In genomic region chr2:126687086-126687485, GRCh38 we compare ENCODE assay signal across 27 cellular contexts. TPM values are rescaled to one million over a fixed set of nuclear protein-coding genes. Genes with fewer than 3 reads are reported as not detected.
"Had no signal": no experiment of that assay in that cellular context is flagged by ENCODE, and none has a peak within 500 bp of the region (broad histone marks: within the 10 kb centered on the region; RNA-seq: fewer than 3 reads in every experiment).

No MANE protein-coding gene starts in this region.

- ATAC-seq: activated CD8-positive, alpha-beta T cell treated with anti-CD3 and anti-CD28 coated beads for 36 hours; left colon; naive thymus-derived CD4-positive, alpha-beta T cell; right lobe of liver; stimulated activated effector memory CD8-positive, alpha-beta T cell treated with anti-CD3 and anti-CD28 coated beads, Interleukin-12 subunit alpha, Interleukin-12 subunit beta, amount 100 ng/mL, for 72 hours; WTC11 had no signal

- H3K4me2 ChIP-seq: hepatocyte had no signal

- H3K4me1 ChIP-seq: right lobe of liver, uterus had no signal

- H3K79me2 ChIP-seq: hepatocyte had no signal

- H2AFZ ChIP-seq: hepatocyte had no signal

- H3K27me3 Mint-ChIP-seq: activated CD4-positive, alpha-beta T cell treated with anti-CD3 and anti-CD28 coated beads, Interleukin-2, amount 10 ng/mL, durations not matched to agents 7 days and 5 days; activated CD8-positive, alpha-beta T cell treated with anti-CD3 and anti-CD28 coated beads for 36 hours; activated naive CD8-positive, alpha-beta T cell; memory B cell; naive thymus-derived CD4-positive, alpha-beta T cell; stimulated activated naive CD8-positive, alpha-beta T cell treated with anti-CD3 and anti-CD28 coated beads, Interleukin-15, Interleukin-2, amounts not matched to agents 100 ng/mL and 50 ng/mL, for 24 hours; type B pancreatic cell had no signal

- H3K9me3 Mint-ChIP-seq: neural crest cell, type B pancreatic cell had no signal

- H3K4me3 Mint-ChIP-seq: activated CD4-positive, alpha-beta T cell treated with anti-CD3 and anti-CD28 coated beads, Interleukin-2, amount 10 ng/mL, durations not matched to agents 7 days and 5 days; activated CD8-positive, alpha-beta T cell treated with anti-CD3 and anti-CD28 coated beads for 36 hours; activated naive CD8-positive, alpha-beta T cell; memory B cell; naive thymus-derived CD4-positive, alpha-beta T cell; neural crest cell; stimulated activated effector memory CD8-positive, alpha-beta T cell treated with anti-CD3 and anti-CD28 coated beads, Interleukin-12 subunit alpha, Interleukin-12 subunit beta, amount 100 ng/mL, for 72 hours; stimulated activated naive CD8-positive, alpha-beta T cell treated with anti-CD3 and anti-CD28 coated beads, Interleukin-15, Interleukin-2, amounts not matched to agents 100 ng/mL and 50 ng/mL, for 24 hours; type B pancreatic cell; WTC11 had no signal

- H3K4me3 ChIP-seq: esophagus muscularis mucosa, hepatocyte, right lobe of liver, thoracic aorta, uterus had no signal

- H3K36me3 ChIP-seq: right lobe of liver, uterus had no signal

- H3K27me3 ChIP-seq: esophagus muscularis mucosa, hepatocyte, right lobe of liver, uterus had no signal

- H3K27ac Mint-ChIP-seq: activated CD4-positive, alpha-beta T cell treated with anti-CD3 and anti-CD28 coated beads, Interleukin-2, amount 10 ng/mL, durations not matched to agents 7 days and 5 days; activated CD8-positive, alpha-beta T cell treated with anti-CD3 and anti-CD28 coated beads for 36 hours; activated naive CD8-positive, alpha-beta T cell; memory B cell; stimulated activated naive CD8-positive, alpha-beta T cell treated with anti-CD3 and anti-CD28 coated beads, Interleukin-15, Interleukin-2, amounts not matched to agents 100 ng/mL and 50 ng/mL, for 24 hours; type B pancreatic cell; WTC11 had no signal

- H3K4me1 Mint-ChIP-seq: memory B cell, neural crest cell had no signal

- DNase-seq: activated CD4-positive, alpha-beta T cell treated with anti-CD3 and anti-CD28 coated beads for 1 hour; activated CD4-positive, alpha-beta T cell treated with anti-CD3 and anti-CD28 coated beads, Interleukin-2, amount 10 ng/mL, durations not matched to agents 7 days and 5 days; activated CD8-positive, alpha-beta T cell treated with anti-CD3 and anti-CD28 coated beads for 36 hours; activated naive CD4-positive, alpha-beta T cell; activated T-cell treated with anti-CD3 and anti-CD28 coated beads, Interleukin-2, amount 50 U/mL, for 48 hours; anterior cingulate cortex; dermis blood vessel endothelial cell; effector CD4-positive, alpha-beta T cell; left colon; midbrain; naive thymus-derived CD4-positive, alpha-beta T cell; right lobe of liver; small intestine; stimulated activated CD4-positive, alpha-beta T cell treated with anti-CD3 and anti-CD28 coated beads, Interleukin-4, amount 100 ng/mL, for 24 hours; T-helper 2 cell; uterus had no signal

- H3K27ac ChIP-seq: esophagus muscularis mucosa, hepatocyte, right lobe of liver, thoracic aorta, uterus had no signal

- H3K9me3 ChIP-seq: esophagus muscularis mucosa, right lobe of liver, thoracic aorta, uterus had no signal

RNA-seq across cellular contexts. Expression of gene GYPC, which starts 31.1 kb away (rescaled TPM):
- polyA plus RNA-seq: keratinocyte had no signal
